ENCODE assay signal across 7 cellular contexts in genomic region chr1:180981596-180982387, GRCh38. TPM values are rescaled to one million over a fixed set of nuclear protein-coding genes. Genes with fewer than 3 reads are reported as not detected.
DNase-seq lines count a peak whose midpoint lies in the region; ATAC-seq and TF ChIP-seq lines count a peak whose summit lies in the region.

No MANE protein-coding gene starts in this region.

- peak; percentile 7 for DNase-seq in activated T-cell treated with anti-CD3 and anti-CD28 coated beads for 4 hours
- no peak for DNase-seq in neural crest cell (ENCODE audit: low read depth, low spot score)
- no peak for DNase-seq in AML-193 (lab: John Stamatoyannopoulos, UW)
- DNase-seq in dedifferentiated amniotic fluid mesenchymal stem cell (ENCODE audit: extremely low spot score): no peak
- no peak for DNase-seq in 8988T

- H3K9me3 Mint-ChIP-seq in neural crest cell: no peaks in the 10 kb centered on the region

- H3K4me3 Mint-ChIP-seq in neural crest cell: no peak overlapping the region

- H3K36me3 Mint-ChIP-seq in neural crest cell (ENCODE audit: low read depth): peaks cover 37% of the 10 kb centered on the region

- peak; percentile 75 for ATAC-seq in GM19467 (IDR thresholded peaks at IDR 0.05; ENCODE audit: unreplicated experiment)
- peak; percentile 86 for ATAC-seq in HG03442 (IDR thresholded peaks at IDR 0.05; ENCODE audit: unreplicated experiment)

- H3K27me3 Mint-ChIP-seq in neural crest cell (ENCODE audit: low read depth): no peaks in the 10 kb centered on the region

- peak overlapping the region; percentile 75 for H3K27ac Mint-ChIP-seq in neural crest cell (ENCODE audit: unreplicated experiment)

- TF ChIP-seq CTCF in neural crest cell (conservative IDR thresholded peaks at IDR 0.05): no peak

- H3K4me1 Mint-ChIP-seq in neural crest cell: peaks cover 17% of the 10 kb centered on the region

RNA-seq across cellular contexts. Expression of gene STX6, which starts 40.9 kb away (rescaled TPM):
- total RNA-seq in neural crest cell: 24.0 and 24.4 TPM in 2 replicates

RNA-seq across cellular contexts. Expression of gene MR1, which starts 52.0 kb away (rescaled TPM):
- 0.21 TPM in 1 of 2 replicates, not detected in the other for total RNA-seq in neural crest cell
